Comparison of ENCODE assay signal across 1 cellular context in the genomic region with DNA sequence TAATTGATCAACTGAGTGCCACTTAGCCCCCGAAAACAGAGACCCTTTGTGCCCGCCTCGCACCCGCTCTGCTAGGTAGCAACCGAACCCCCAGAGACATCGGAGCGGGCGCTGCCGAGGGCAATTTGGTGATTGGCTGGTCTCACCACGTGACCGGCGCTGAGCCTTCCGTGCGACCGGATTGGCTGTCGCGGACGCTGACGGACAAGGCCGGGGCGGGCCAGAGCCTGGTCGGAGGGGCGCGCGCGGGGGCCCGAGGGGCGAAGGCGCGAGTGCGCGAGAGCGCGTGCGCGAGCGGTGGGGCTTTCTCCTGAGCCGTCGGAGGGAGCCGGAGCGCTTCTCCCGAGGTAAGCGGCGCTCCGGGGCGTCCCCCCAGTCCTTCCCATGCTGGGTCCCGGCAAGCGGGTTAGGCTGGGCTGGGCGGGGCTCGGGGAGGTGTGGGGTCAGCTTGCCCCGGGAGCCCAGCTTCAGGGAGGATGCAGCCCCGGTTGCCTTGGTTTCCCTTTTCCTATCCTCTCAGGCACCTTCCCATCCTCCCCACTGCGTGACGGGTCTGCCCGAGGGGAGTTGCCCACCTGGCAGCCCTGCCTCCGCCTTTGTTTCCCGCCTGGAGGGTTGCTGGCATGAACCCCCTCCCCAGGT.
TF ChIP-seq lines count a peak whose summit lies in the region.

A gene (plus strand): TSS at position 303 of the 642 bp plus-strand sequence.

TF ChIP-seq in A549, 52 proteins besides CTCF, POLR2A, EP300 and RAD21 (continued from another document):
- TF ChIP-seq, protein P1, sequence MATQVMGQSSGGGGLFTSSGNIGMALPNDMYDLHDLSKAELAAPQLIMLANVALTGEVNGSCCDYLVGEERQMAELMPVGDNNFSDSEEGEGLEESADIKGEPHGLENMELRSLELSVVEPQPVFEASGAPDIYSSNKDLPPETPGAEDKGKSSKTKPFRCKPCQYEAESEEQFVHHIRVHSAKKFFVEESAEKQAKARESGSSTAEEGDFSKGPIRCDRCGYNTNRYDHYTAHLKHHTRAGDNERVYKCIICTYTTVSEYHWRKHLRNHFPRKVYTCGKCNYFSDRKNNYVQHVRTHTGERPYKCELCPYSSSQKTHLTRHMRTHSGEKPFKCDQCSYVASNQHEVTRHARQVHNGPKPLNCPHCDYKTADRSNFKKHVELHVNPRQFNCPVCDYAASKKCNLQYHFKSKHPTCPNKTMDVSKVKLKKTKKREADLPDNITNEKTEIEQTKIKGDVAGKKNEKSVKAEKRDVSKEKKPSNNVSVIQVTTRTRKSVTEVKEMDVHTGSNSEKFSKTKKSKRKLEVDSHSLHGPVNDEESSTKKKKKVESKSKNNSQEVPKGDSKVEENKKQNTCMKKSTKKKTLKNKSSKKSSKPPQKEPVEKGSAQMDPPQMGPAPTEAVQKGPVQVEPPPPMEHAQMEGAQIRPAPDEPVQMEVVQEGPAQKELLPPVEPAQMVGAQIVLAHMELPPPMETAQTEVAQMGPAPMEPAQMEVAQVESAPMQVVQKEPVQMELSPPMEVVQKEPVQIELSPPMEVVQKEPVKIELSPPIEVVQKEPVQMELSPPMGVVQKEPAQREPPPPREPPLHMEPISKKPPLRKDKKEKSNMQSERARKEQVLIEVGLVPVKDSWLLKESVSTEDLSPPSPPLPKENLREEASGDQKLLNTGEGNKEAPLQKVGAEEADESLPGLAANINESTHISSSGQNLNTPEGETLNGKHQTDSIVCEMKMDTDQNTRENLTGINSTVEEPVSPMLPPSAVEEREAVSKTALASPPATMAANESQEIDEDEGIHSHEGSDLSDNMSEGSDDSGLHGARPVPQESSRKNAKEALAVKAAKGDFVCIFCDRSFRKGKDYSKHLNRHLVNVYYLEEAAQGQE (IDR thresholded peaks at IDR 0.05): no peak
- TF ChIP-seq HEYL (CRISPR knock-in tag; IDR thresholded peaks at IDR 0.05): no peak
- TF ChIP-seq FOSL2 (IDR thresholded peaks at IDR 0.05): no peak
- no peak for TF ChIP-seq FOSL2 (CRISPR knock-in tag; IDR thresholded peaks at IDR 0.05)
- TF ChIP-seq, protein P2, sequence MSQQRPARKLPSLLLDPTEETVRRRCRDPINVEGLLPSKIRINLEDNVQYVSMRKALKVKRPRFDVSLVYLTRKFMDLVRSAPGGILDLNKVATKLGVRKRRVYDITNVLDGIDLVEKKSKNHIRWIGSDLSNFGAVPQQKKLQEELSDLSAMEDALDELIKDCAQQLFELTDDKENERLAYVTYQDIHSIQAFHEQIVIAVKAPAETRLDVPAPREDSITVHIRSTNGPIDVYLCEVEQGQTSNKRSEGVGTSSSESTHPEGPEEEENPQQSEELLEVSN (IDR thresholded peaks at IDR 0.05; ENCODE audit: borderline replicate concordance, low read depth): peak; percentile 73
- TF ChIP-seq, protein P3, sequence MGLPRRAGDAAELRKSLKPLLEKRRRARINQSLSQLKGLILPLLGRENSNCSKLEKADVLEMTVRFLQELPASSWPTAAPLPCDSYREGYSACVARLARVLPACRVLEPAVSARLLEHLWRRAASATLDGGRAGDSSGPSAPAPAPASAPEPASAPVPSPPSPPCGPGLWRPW (IDR thresholded peaks at IDR 0.05): no peak
